In the genomic region with DNA sequence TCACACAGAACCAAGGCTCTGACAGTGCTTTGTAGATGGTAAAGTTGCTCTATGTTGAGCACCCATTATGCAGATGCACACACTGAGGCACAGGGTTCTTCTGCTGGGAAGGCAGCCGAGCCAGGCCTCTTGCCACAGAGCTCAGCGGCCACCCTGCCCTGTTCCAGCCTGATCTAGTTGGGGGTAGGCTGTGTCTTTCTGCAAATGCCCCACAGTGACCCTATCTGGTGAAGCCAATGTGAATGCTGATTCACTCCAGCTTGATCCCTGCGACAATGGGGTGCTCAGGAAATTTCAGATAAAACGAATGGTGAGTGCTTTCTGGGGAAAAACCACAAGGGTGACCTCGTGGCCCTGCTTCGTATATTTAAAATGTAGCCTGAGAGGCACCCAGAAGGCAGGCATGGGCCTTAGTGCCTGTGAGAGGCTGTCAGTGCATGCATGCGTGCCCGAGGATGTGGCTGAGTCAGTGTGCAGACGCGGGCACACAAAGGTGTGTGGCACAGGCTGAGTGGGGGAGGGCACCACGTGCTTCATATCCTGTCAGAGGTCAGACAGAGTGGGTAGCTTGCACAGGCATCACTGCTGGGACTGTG, we compare ENCODE assay signal across 11 cellular contexts.
DNase-seq lines count a peak whose midpoint lies in the region; ATAC-seq and TF ChIP-seq lines count a peak whose summit lies in the region.
"Had no signal": no experiment of that assay in that cellular context is flagged by ENCODE, and none has a peak within 500 bp of the region (broad histone marks: within the 10 kb centered on the region; RNA-seq: fewer than 3 reads in every experiment).

No MANE protein-coding gene starts in this region.

- no peak overlapping the region for H3K14ac ChIP-seq in IMR-90 (replicated peaks; ENCODE audit: low read depth, low read length)

- dilution Hi-C loops in IMR-90 (cut with HindIII; ENCODE audit: low sequenced_read_pairs, unreplicated experiment): no loop called here

- H2BK15ac ChIP-seq in IMR-90 (ENCODE audit: low read depth, low read length): no peak overlapping the region

- no peak overlapping the region for H3K56ac ChIP-seq in IMR-90 (ENCODE audit: extremely low read depth, insufficient read depth, low read length)

- no peak overlapping the region for H3K4me2 ChIP-seq in IMR-90 (ENCODE audit: low read depth, low read length)

- H3K4me1 ChIP-seq in IMR-90 (ENCODE audit: control insufficient read depth, insufficient read depth, low read length): no peaks in the 10 kb centered on the region
- H3K4me1 ChIP-seq in vagina: no peaks in the 10 kb centered on the region
- H3K4me1 ChIP-seq: parathyroid adenoma had no signal

- no peak overlapping the region for H3K9ac ChIP-seq in IMR-90 (ENCODE audit: low read depth, low read length)
- H3K9ac ChIP-seq: parathyroid adenoma had no signal

- no peak overlapping the region for H4K5ac ChIP-seq in IMR-90 (ENCODE audit: low read depth, low read length)

- H3K9me3 ChIP-seq in IMR-90 (ENCODE audit: control insufficient read depth, insufficient read depth, low read length) (no peaks in the 10 kb centered on the region), vagina (no peaks in the 10 kb centered on the region)

- WGBS in IMR-90 (ENCODE audit: extremely low coverage in 2 of 2, insufficient read length in 1 of 2), 2 experiments: 59% methylated on average over 2 of the region's 11 CpGs; no CpG with 5 or more reads in 1 of the 2 experiments

- no peak overlapping the region for H2BK20ac ChIP-seq in IMR-90 (ENCODE audit: low read depth, low read length)

- DNase-seq in IMR-90 (peak; percentile 8), vagina (ENCODE audit: extremely low spot score in 2 of 2) (no peak), iPS-NIHi11 (ENCODE audit: low spot score) (no peak)
- DNase-seq in activated CD4-positive, alpha-beta T cell treated with anti-CD3 and anti-CD28 coated beads, Interleukin-2, amount 50 U/mL, for 1 hour: peak; percentile 18
- DNase-seq in effector CD4-positive, alpha-beta T cell: peak; percentile 3
- DNase-seq in stimulated activated CD4-positive, alpha-beta T cell treated with anti-CD3 and anti-CD28 coated beads, TNF-alpha, amount 100 ng/mL, for 48 hours (ENCODE audit: low read depth in 3 of 3): peak in 2 of 3 donors; percentile 21 to 41
- DNase-seq: left colon, NCI-H2171 treated with DMSO at 0.1 percent for 48 hours had no signal

- in situ Hi-C loops in IMR-90 (cut with MboI; ENCODE audit: low sequenced_read_pairs): loop anchor here (5.0 kb wide), 1 partner anchor 318 kb away; no protein-coding TSS in a partner anchor

- no TSS peak for BruUV-seq in IMR-90 (replicated peaks; lab: Mats Ljungman, UMichigan)

- no peak for TF ChIP-seq RAD21 in IMR-90 (IDR thresholded peaks at IDR 0.05; ENCODE audit: low read length)

- no peaks in the 10 kb centered on the region for H3K79me1 ChIP-seq in IMR-90 (ENCODE audit: low read depth in 1 of 2, low read length in 2 of 2)

- H3K23ac ChIP-seq in IMR-90 (ENCODE audit: low read depth, low read length): no peak overlapping the region

- H3K9me1 ChIP-seq in IMR-90 (ENCODE audit: insufficient read depth, low read length): no peaks in the 10 kb centered on the region

- CTCF ChIA-PET in IMR-90 (lab: Yijun Ruan, JAX): no interaction called here

- H3K18ac ChIP-seq in IMR-90 (ENCODE audit: low read depth, low read length): no peak overlapping the region

- ATAC-seq in IMR-90 (ENCODE audit: low read depth): peak; percentile 34
- no peak for ATAC-seq in GM21619 (IDR thresholded peaks at IDR 0.05; ENCODE audit: unreplicated experiment)
- no peak for ATAC-seq in HG03025 (IDR thresholded peaks at IDR 0.05; ENCODE audit: low FRiP score, unreplicated experiment)
- ATAC-seq: left colon had no signal

- H3K27me3 ChIP-seq in IMR-90 (ENCODE audit: control insufficient read depth, insufficient read depth, low read length) (peaks cover 53% of the 10 kb centered on the region), vagina (no peaks in the 10 kb centered on the region)

- no peak overlapping the region for H3K27ac ChIP-seq in IMR-90 (ENCODE audit: insufficient read depth, low read length)
- H3K27ac ChIP-seq in vagina: no peak overlapping the region
- H3K27ac ChIP-seq: parathyroid adenoma had no signal

- no peak overlapping the region for H4K91ac ChIP-seq in IMR-90 (ENCODE audit: insufficient read depth, low read depth, low read length)

- intact Hi-C loops in IMR-90 (cut with micrococcal nuclease): no loop called here
- intact Hi-C loops in vagina (cut with DNase I): no loop called here

- no peaks in the 10 kb centered on the region for H4K20me1 ChIP-seq in IMR-90 (ENCODE audit: insufficient read depth, low read length)

- POLR2A ChIA-PET in IMR-90 (lab: Charles Lee; ENCODE audit: unreplicated experiment): no interaction called here

- no peak for TF ChIP-seq POLR2A in IMR-90 (IDR thresholded peaks at IDR 0.05; ENCODE audit: low read depth, low read length)
- TF ChIP-seq POLR2A in vagina (IDR thresholded peaks at IDR 0.05): no peak

- H2BK5ac ChIP-seq in IMR-90 (ENCODE audit: low read depth, low read length, poor library complexity, severe bottlenecking): no peak overlapping the region

- no peak for TF ChIP-seq CTCF in IMR-90 (conservative IDR thresholded peaks at IDR 0.05; ENCODE audit: low read depth, low read length)
- TF ChIP-seq CTCF in vagina (IDR thresholded peaks at IDR 0.05): no peak

- no peak overlapping the region for H4K8ac ChIP-seq in IMR-90 (ENCODE audit: low read depth in 2 of 2, low read length in 2 of 2)

- no peak overlapping the region for H2BK120ac ChIP-seq in IMR-90 (ENCODE audit: low read depth, low read length)

- no peak overlapping the region for H2AK9ac ChIP-seq in IMR-90 (replicated peaks; ENCODE audit: low read depth, low read length, poor library complexity)

- H3K36me3 ChIP-seq in IMR-90 (ENCODE audit: control insufficient read depth, insufficient read depth, low read length) (no peaks in the 10 kb centered on the region), vagina (no peaks in the 10 kb centered on the region)

- no peak overlapping the region for H3K4me3 ChIP-seq in IMR-90 (ENCODE audit: insufficient read depth, low read depth, low read length)
- H3K4me3 ChIP-seq in vagina: no peak overlapping the region

- no peak overlapping the region for H2AK5ac ChIP-seq in IMR-90 (ENCODE audit: low read depth, low read length)

- H3K4ac ChIP-seq in IMR-90 (ENCODE audit: low read depth, low read length): no peak overlapping the region

- H2AFZ ChIP-seq in IMR-90 (replicated peaks; ENCODE audit: low read length, poor library complexity): peak overlapping the region; percentile 24
- H2AFZ ChIP-seq: parathyroid adenoma had no signal

TF ChIP-seq in IMR-90, 13 proteins besides CTCF, POLR2A, EP300 and RAD21:
- TF ChIP-seq NFE2L2 (IDR thresholded peaks at IDR 0.05; ENCODE audit: low read depth, low read length): no peak
- TF ChIP-seq, protein P1, sequence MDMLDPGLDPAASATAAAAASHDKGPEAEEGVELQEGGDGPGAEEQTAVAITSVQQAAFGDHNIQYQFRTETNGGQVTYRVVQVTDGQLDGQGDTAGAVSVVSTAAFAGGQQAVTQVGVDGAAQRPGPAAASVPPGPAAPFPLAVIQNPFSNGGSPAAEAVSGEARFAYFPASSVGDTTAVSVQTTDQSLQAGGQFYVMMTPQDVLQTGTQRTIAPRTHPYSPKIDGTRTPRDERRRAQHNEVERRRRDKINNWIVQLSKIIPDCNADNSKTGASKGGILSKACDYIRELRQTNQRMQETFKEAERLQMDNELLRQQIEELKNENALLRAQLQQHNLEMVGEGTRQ (IDR thresholded peaks at IDR 0.05; ENCODE audit: low read depth, low read length): no peak
- no peak for TF ChIP-seq MAZ (IDR thresholded peaks at IDR 0.05; ENCODE audit: borderline replicate concordance, low read depth, low read length)
- no peak for TF ChIP-seq BHLHE40 (IDR thresholded peaks at IDR 0.05; ENCODE audit: low read depth, low read length)
- TF ChIP-seq FOS (IDR thresholded peaks at IDR 0.05; ENCODE audit: low read depth, low read length): no peak
- TF ChIP-seq MAFK (IDR thresholded peaks at IDR 0.05; ENCODE audit: low read depth, low read length): no peak
TF ChIP-seq in IMR-90: peak in this region for 0.

Comparison
In these comparisons a context has a peak if more than half of its experiments do, and no peak if none do; other contexts are left out.
1. DNase-seq: peak in IMR-90 (single experiment), activated CD4-positive, alpha-beta T cell treated with anti-CD3 and anti-CD28 coated beads, Interleukin-2, amount 50 U/mL, for 1 hour (single experiment), effector CD4-positive, alpha-beta T cell (single experiment) and stimulated activated CD4-positive, alpha-beta T cell treated with anti-CD3 and anti-CD28 coated beads, TNF-alpha, amount 100 ng/mL, for 48 hours (2 of 3); none in vagina (0 of 2) and iPS-NIHi11 (single experiment).